7 cellular contexts compared by ENCODE assay signal in the genomic region with DNA sequence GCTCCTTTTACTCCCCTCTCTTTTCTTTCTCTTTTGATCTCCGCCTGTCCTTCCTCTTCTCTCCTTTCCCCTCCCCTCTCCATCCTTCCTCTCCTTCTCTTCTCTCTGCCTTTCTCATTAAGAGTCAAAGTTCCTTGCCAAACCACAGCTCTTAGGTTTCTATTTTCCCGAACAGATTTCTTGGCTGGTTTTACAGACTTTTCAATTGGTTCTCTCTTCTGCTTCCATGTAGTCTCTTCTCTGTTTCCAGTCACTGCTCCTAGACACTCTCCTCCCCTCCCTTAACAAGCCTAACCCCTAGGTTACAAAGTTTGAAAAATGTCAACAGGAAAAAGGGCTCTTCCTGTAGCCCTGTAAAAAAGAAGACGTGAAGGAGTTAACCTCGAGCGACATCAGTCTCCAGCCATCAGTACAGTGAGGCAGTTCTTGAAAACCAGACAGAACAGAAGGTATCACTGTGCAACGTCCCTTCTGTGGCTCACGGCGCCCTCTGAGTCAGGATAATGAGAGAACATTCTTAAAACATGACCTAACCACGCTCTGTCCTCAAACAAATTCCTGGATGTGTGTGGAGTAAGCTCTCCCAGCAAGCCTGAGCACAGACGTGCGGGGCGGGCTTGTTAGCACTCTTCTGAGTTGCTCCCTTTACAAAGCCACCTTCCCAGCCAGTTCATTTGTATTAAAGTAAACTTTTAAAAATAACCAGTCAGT. TPM values are rescaled to one million over a fixed set of nuclear protein-coding genes. Genes with fewer than 3 reads are reported as not detected.
DNase-seq lines count a peak whose midpoint lies in the region; ATAC-seq and TF ChIP-seq lines count a peak whose summit lies in the region.

No MANE protein-coding gene starts in this region.

- 0 out of 2 replicates have a peak, but pooled peaks cover under 1% of the 10 kb centered on the region for H3K27me3 Mint-ChIP-seq in HFFc6 (ENCODE audit: insufficient read depth)

- H3K27ac Mint-ChIP-seq in HFFc6, result peak overlapping the region; percentile 96

- H3K27ac ChIP-seq in colonic mucosa, result no peak overlapping the region

- no peaks in the 10 kb centered on the region for H3K9me3 Mint-ChIP-seq in HFFc6

- H3K4me1 ChIP-seq in colonic mucosa, result no peaks in the 10 kb centered on the region

- DNase-seq in HFFc6 (peak; percentile 97), glomerular visceral epithelial cell (ENCODE audit: extremely low spot score) (peak; percentile 98), pulmonary artery endothelial cell (ENCODE audit: low read depth, low spot score) (peak; percentile 68), colonic mucosa (no peak), NCI-H1105 treated with DMSO at 0.1 percent for 48 hours (lab: John Stamatoyannopoulos, UW) (no peak)

- H3K27me3 ChIP-seq in colonic mucosa, result no peaks in the 10 kb centered on the region

- intact Hi-C loops in colonic mucosa (cut with DNase I), result no loop called here

- ATAC-seq in SK-N-SH treated with all-trans-retinoic acid at 6 μM for 48 hours (peak; percentile 89), GM18867 (IDR thresholded peaks at IDR 0.05; ENCODE audit: unreplicated experiment) (no peak)

- no peak overlapping the region for H3K4me3 ChIP-seq in colonic mucosa

- H3K36me3 Mint-ChIP-seq in HFFc6 (ENCODE audit: low read depth), result no peaks in the 10 kb centered on the region

- no peak overlapping the region for H3K9ac ChIP-seq in colonic mucosa (ENCODE audit: low read depth in 2 of 2, low read length in 2 of 2)

- H3K36me3 ChIP-seq in colonic mucosa, result no peaks in the 10 kb centered on the region

- peak overlapping the region; percentile 83 for H3K4me3 Mint-ChIP-seq in HFFc6

- no peaks in the 10 kb centered on the region for H3K9me3 ChIP-seq in colonic mucosa

- peaks cover 63% of the 10 kb centered on the region for H3K4me1 Mint-ChIP-seq in HFFc6 (ENCODE audit: low read depth)

- TF ChIP-seq CTCF in HFFc6 (IDR thresholded peaks at IDR 0.05) (0 out of 2 replicates have a peak, but pooled peaks have one; percentile 15), colonic mucosa (IDR thresholded peaks at IDR 0.05) (no peak)

TF ChIP-seq in SK-N-SH treated with all-trans-retinoic acid at 6 μM for 48 hours, 23 proteins besides CTCF, POLR2A, EP300 and RAD21:
- TF ChIP-seq SNAI2 (CRISPR knock-in tag; IDR thresholded peaks at IDR 0.05) (no peak), ISL1 (CRISPR knock-in tag; IDR thresholded peaks at IDR 0.05) (peak; percentile 14), RARB (CRISPR knock-in tag; IDR thresholded peaks at IDR 0.05) (0 out of 2 replicates have a peak, but pooled peaks have one; percentile 21), GLIS3 (CRISPR knock-in tag; IDR thresholded peaks at IDR 0.05) (no peak), ZFP30 (CRISPR knock-in tag; IDR thresholded peaks at IDR 0.05) (no peak)
- TF ChIP-seq, protein P1, sequence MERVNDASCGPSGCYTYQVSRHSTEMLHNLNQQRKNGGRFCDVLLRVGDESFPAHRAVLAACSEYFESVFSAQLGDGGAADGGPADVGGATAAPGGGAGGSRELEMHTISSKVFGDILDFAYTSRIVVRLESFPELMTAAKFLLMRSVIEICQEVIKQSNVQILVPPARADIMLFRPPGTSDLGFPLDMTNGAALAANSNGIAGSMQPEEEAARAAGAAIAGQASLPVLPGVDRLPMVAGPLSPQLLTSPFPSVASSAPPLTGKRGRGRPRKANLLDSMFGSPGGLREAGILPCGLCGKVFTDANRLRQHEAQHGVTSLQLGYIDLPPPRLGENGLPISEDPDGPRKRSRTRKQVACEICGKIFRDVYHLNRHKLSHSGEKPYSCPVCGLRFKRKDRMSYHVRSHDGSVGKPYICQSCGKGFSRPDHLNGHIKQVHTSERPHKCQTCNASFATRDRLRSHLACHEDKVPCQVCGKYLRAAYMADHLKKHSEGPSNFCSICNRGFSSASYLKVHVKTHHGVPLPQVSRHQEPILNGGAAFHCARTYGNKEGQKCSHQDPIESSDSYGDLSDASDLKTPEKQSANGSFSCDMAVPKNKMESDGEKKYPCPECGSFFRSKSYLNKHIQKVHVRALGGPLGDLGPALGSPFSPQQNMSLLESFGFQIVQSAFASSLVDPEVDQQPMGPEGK (CRISPR knock-in tag; IDR thresholded peaks at IDR 0.05; ENCODE audit: borderline replicate concordance), result no peak
- TF ChIP-seq, protein P2, sequence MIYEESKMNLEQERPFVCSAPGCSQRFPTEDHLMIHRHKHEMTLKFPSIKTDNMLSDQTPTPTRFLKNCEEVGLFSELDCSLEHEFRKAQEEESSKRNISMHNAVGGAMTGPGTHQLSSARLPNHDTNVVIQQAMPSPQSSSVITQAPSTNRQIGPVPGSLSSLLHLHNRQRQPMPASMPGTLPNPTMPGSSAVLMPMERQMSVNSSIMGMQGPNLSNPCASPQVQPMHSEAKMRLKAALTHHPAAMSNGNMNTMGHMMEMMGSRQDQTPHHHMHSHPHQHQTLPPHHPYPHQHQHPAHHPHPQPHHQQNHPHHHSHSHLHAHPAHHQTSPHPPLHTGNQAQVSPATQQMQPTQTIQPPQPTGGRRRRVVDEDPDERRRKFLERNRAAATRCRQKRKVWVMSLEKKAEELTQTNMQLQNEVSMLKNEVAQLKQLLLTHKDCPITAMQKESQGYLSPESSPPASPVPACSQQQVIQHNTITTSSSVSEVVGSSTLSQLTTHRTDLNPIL (CRISPR knock-in tag; IDR thresholded peaks at IDR 0.05; ENCODE audit: low read depth), result peak; percentile 75; the same call in 1 of the 2 replicates

RNA-seq across cellular contexts. Expression of a gene that starts 11.6 kb away (rescaled TPM):
- total RNA-seq in HFFc6 (2021; fragmentation: NEBNext Ultra II Directional; extraction: Animal tissue kit (Norgen Biotek cat#: 25700)), result 1 to 10 TPM in 2 of 6 experiments, under 1 TPM in 4; 0.46 to 1.5 (median 0.89) TPM
- not detected in 2 replicates for total RNA-seq in pulmonary artery endothelial cell
- total RNA-seq in colonic mucosa, result not detected

Comparison
In these comparisons a context has a peak if more than half of its experiments do, and no peak if none do; other contexts are left out.
1. DNase-seq: peak in HFFc6 (single experiment), glomerular visceral epithelial cell (single experiment) and pulmonary artery endothelial cell (single experiment); none in colonic mucosa (single experiment) and NCI-H1105 treated with DMSO at 0.1 percent for 48 hours (single experiment).